In the genomic region with DNA sequence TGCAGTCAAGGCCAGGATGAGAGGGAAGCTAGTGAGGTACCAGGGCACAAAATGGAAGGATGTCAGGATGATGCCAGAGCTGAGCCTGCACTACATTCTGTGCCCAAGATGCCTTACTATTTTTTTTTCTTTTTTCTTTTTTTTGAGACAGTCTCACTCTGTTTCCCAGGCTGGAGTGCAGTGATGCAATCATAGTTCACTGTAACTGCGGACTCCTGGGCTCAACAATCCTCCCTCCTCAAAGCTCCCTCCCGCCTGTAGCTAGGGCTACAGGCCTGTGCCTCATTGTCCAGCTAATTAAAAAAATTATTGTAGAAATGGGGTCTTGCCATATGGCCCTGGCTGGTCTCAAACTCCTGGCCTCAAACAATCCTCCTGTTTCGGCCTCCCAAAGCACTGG, we compare ENCODE assay signal across 32 cellular contexts. TPM values are rescaled to one million over a fixed set of nuclear protein-coding genes. Genes with fewer than 3 reads are reported as not detected.
"Had no signal": no experiment of that assay in that cellular context is flagged by ENCODE, and none has a peak within 500 bp of the region (broad histone marks: within the 10 kb centered on the region; RNA-seq: fewer than 3 reads in every experiment).

No MANE protein-coding gene starts in this region.

- H3K4me3 ChIP-seq: left lung, lower lobe of right lung, neural progenitor cell, right atrium auricular region, skin epidermis, stomach, testis, thyroid gland, transverse colon, upper lobe of left lung, vagina had no signal

- H3K4me1 ChIP-seq: left lung, lower lobe of right lung, neural progenitor cell, stomach, testis, transverse colon, upper lobe of left lung, vagina had no signal

- H3K9ac ChIP-seq: neural progenitor cell had no signal

- H2AFZ ChIP-seq: neural progenitor cell had no signal

- H3K27ac ChIP-seq: left lung, lower lobe of right lung, neural progenitor cell, neutrophil, right atrium auricular region, skin epidermis, stomach, testis, thyroid gland, transverse colon, upper lobe of left lung, vagina had no signal

- ATAC-seq: left colon; left lung; lower lobe of right lung; natural killer cell; sciatic nerve; stimulated activated naive B cell treated with anti-CD40 and anti-IgM and Interleukin-4, amounts not matched to agents 10 μg/mL and 1 μg/mL and 100 μg/mL, for 72 hours; stimulated activated naive CD8-positive, alpha-beta T cell treated with anti-CD3 and anti-CD28 coated beads, Interleukin-15, Interleukin-2, amounts not matched to agents 100 U/mL and 50 U/mL, for 24 hours had no signal

- H3K36me3 ChIP-seq: left lung, lower lobe of right lung, neural progenitor cell, neutrophil, right atrium auricular region, stomach, thyroid gland, transverse colon, upper lobe of left lung, vagina had no signal

- DNase-seq: immature natural killer cell; kidney; left colon; lower lobe of right lung; mammary epithelial cell; mesenchymal stem cell; naive B cell; natural killer cell; nephron progenitor cell; occipital lobe; stimulated activated CD4-positive, alpha-beta T cell treated with anti-CD3 and anti-CD28 coated beads, Interleukin-12 subunit alpha, Interleukin-12 subunit beta, amount 100 ng/mL, for 4 hours; stimulated activated CD4-positive, alpha-beta T cell treated with anti-CD3 and anti-CD28 coated beads, Interleukin-15, amount 100 ng/mL, for 24 hours; stimulated activated CD4-positive, alpha-beta T cell treated with anti-CD3 and anti-CD28 coated beads, Interleukin-2, amount 100 ng/mL, for 24 hours; stimulated activated CD4-positive, alpha-beta T cell treated with anti-CD3 and anti-CD28 coated beads, Interleukin-4, amount 100 ng/mL, for 1 hour; stimulated activated naive B cell treated with anti-CD40 and anti-IgM and Interleukin-4, amounts not matched to agents 10 μg/mL and 1 μg/mL and 100 μg/mL, for 72 hours; stimulated activated naive CD8-positive, alpha-beta T cell treated with anti-CD3 and anti-CD28 coated beads, Interleukin-15, Interleukin-2, amounts not matched to agents 100 U/mL and 50 U/mL, for 24 hours; stomach; testis; thyroid gland; transverse colon had no signal

- H3K4me2 ChIP-seq: neural progenitor cell had no signal

- H3K9me3 ChIP-seq: left lung, lower lobe of right lung, neutrophil, right atrium auricular region, stomach, testis, thyroid gland, transverse colon, upper lobe of left lung, vagina had no signal

- H3K27me3 ChIP-seq: left lung, neural progenitor cell, right atrium auricular region, testis, thyroid gland, upper lobe of left lung, vagina had no signal

- FAIRE-seq: islet of Langerhans, kidney had no signal

RNA-seq across cellular contexts. Expression of gene EXOC3L4, which starts 55.3 kb away (rescaled TPM):
- total RNA-seq: mammary epithelial cell, mesothelial cell of epicardium, mononuclear cell, natural killer cell, pulmonary artery endothelial cell had no signal
- polyA plus RNA-seq: immature natural killer cell, mammary epithelial cell had no signal
